In the genomic region with DNA sequence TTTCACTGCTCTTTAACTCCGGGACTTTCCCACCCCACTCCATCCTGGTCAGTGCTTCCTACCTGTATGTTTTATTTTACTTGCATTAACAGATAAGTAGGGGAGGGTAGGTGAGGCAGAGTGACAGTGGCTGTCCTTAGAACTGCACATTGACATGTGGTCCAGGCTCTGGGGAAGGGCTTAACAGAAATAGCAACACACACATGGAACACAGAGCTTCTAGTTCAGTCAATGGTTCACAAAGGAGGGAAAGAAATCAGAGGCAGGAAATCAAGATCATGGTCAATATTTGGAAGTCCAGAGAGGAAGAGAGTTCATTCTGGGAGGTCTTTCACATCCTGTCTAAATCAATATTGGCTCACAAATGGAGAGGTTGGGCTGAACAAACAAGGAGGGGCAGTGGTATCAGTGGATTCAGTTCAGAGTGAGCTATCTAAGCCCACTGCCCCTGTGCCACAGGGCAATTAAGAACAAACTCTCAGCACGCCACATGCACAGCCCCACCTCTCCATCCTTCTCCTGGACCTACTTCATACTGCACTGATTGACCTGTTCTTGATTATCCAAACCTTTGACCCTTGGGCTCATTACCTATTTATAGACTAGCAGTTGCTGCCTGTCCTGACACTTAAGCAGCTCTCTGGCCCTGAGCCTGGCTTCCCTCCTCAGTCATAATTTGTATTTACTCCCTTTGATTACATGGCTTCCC, we compare ENCODE assay signal across 1 cellular context.
TF ChIP-seq lines count a peak whose summit lies in the region.

No MANE protein-coding gene starts in this region.

TF ChIP-seq in HepG2, 621 proteins besides CTCF, POLR2A, EP300 and RAD21 (continued from another document and continues in another):
- TF ChIP-seq ZKSCAN1 (IDR thresholded peaks at IDR 0.05; ENCODE audit: low read length) (0 out of 2 replicates have a peak, but pooled peaks have one; percentile 20), HMGA1 (CRISPR knock-in tag; conservative IDR thresholded peaks at IDR 0.05) (no peak), KDM2A (CRISPR knock-in tag; IDR thresholded peaks at IDR 0.05; ENCODE audit: borderline replicate concordance, low read depth) (0 out of 2 replicates have a peak, but pooled peaks have one; percentile 40), ZNF547 (CRISPR knock-in tag; IDR thresholded peaks at IDR 0.05) (peak; percentile 15; the same call in 1 of the 2 replicates), ZNF704 (CRISPR knock-in tag; IDR thresholded peaks at IDR 0.05; ENCODE audit: borderline replicate concordance) (peak; percentile 58; the same call in 1 of the 2 replicates), SMYD3 (CRISPR knock-in tag; IDR thresholded peaks at IDR 0.05) (no peak), ZBTB21 (CRISPR knock-in tag; IDR thresholded peaks at IDR 0.05) (0 out of 2 replicates have a peak, but pooled peaks have one; percentile 55), ZNF841 (CRISPR knock-in tag; IDR thresholded peaks at IDR 0.05; ENCODE audit: borderline replicate concordance) (no peak), DPF2 (CRISPR knock-in tag; IDR thresholded peaks at IDR 0.05; ENCODE audit: borderline replicate concordance, low read depth) (peak; percentile 96), ZGPAT (CRISPR knock-in tag; IDR thresholded peaks at IDR 0.05) (peak; percentile 99), MED1 (CRISPR knock-in tag; IDR thresholded peaks at IDR 0.05) (peak; percentile 96), SP1 (IDR thresholded peaks at IDR 0.05) (no peak), SP1 (CRISPR knock-in tag; IDR thresholded peaks at IDR 0.05) (no peak), LCORL (IDR thresholded peaks at IDR 0.05) (peak; percentile 60; the same call in 1 of the 2 replicates), LCORL (CRISPR knock-in tag; IDR thresholded peaks at IDR 0.05) (peak; percentile 85; the same call in 1 of the 2 replicates), MYC (CRISPR knock-in tag; IDR thresholded peaks at IDR 0.05; ENCODE audit: borderline replicate concordance) (peak; percentile 79; the same call in 1 of the 2 replicates), ZBTB1 (CRISPR knock-in tag; IDR thresholded peaks at IDR 0.05; ENCODE audit: borderline replicate concordance) (no peak), GFI1 (CRISPR knock-in tag; IDR thresholded peaks at IDR 0.05; ENCODE audit: borderline replicate concordance) (peak; percentile 100), E2F1 (CRISPR knock-in tag; IDR thresholded peaks at IDR 0.05) (no peak), ZNF570 (CRISPR knock-in tag; IDR thresholded peaks at IDR 0.05; ENCODE audit: borderline replicate concordance) (no peak), SNAPC2 (CRISPR knock-in tag; IDR thresholded peaks at IDR 0.05) (0 out of 2 replicates have a peak, but pooled peaks have one; percentile 26), ARHGAP35 (CRISPR knock-in tag; IDR thresholded peaks at IDR 0.05; ENCODE audit: borderline replicate concordance) (no peak), ZNF367 (CRISPR knock-in tag; IDR thresholded peaks at IDR 0.05; ENCODE audit: borderline replicate concordance) (no peak), HNRNPL (IDR thresholded peaks at IDR 0.05; ENCODE audit: low read depth, low read length) (0 out of 2 replicates have a peak, but pooled peaks have one; percentile 67), HNRNPK (IDR thresholded peaks at IDR 0.05; ENCODE audit: low read depth, low read length, poor library complexity, severe bottlenecking) (no peak), HIC2 (CRISPR knock-in tag; IDR thresholded peaks at IDR 0.05; ENCODE audit: low read depth) (peak; percentile 90; the same call in 1 of the 2 replicates), ZNF883 (CRISPR knock-in tag; IDR thresholded peaks at IDR 0.05; ENCODE audit: not compliant biosample characterization) (no peak), ZNF33B (CRISPR knock-in tag; IDR thresholded peaks at IDR 0.05) (no peak), GATA4 (IDR thresholded peaks at IDR 0.05; ENCODE audit: borderline replicate concordance, low read depth) (peak; percentile 90), ZNF264 (CRISPR knock-in tag; IDR thresholded peaks at IDR 0.05) (peak; percentile 85; the same call in 1 of the 2 replicates), GATAD1 (CRISPR knock-in tag; IDR thresholded peaks at IDR 0.05) (peak; percentile 73), ZNF274 (CRISPR knock-in tag; IDR thresholded peaks at IDR 0.05) (no peak), CEBPG (CRISPR knock-in tag; IDR thresholded peaks at IDR 0.05) (peak; percentile 65), KLF13 (CRISPR knock-in tag; IDR thresholded peaks at IDR 0.05) (no peak), FOSL2 (CRISPR knock-in tag; IDR thresholded peaks at IDR 0.05) (peak; percentile 76), MEIS2 (CRISPR knock-in tag; IDR thresholded peaks at IDR 0.05) (peak; percentile 70; the same call in 1 of the 2 replicates), ZNF282 (IDR thresholded peaks at IDR 0.05; ENCODE audit: partially characterized antibody) (no peak), ZNF441 (CRISPR knock-in tag; IDR thresholded peaks at IDR 0.05; ENCODE audit: borderline replicate concordance) (peak; percentile 21; the same call in 1 of the 2 replicates), CBX2 (IDR thresholded peaks at IDR 0.05; ENCODE audit: low read depth, low read length) (no peak), CBX2 (CRISPR knock-in tag; IDR thresholded peaks at IDR 0.05; ENCODE audit: low read depth) (peak; percentile 63; the same call in 1 of the 2 replicates), NFE2L1 (CRISPR knock-in tag; IDR thresholded peaks at IDR 0.05; ENCODE audit: borderline replicate concordance) (no peak), SIX1 (CRISPR knock-in tag; IDR thresholded peaks at IDR 0.05; ENCODE audit: borderline replicate concordance) (peak; percentile 80), ZFP37 (CRISPR knock-in tag; IDR thresholded peaks at IDR 0.05; ENCODE audit: borderline replicate concordance) (no peak), SCMH1 (CRISPR knock-in tag; IDR thresholded peaks at IDR 0.05; ENCODE audit: borderline replicate concordance) (no peak)
- TF ChIP-seq, protein P1, sequence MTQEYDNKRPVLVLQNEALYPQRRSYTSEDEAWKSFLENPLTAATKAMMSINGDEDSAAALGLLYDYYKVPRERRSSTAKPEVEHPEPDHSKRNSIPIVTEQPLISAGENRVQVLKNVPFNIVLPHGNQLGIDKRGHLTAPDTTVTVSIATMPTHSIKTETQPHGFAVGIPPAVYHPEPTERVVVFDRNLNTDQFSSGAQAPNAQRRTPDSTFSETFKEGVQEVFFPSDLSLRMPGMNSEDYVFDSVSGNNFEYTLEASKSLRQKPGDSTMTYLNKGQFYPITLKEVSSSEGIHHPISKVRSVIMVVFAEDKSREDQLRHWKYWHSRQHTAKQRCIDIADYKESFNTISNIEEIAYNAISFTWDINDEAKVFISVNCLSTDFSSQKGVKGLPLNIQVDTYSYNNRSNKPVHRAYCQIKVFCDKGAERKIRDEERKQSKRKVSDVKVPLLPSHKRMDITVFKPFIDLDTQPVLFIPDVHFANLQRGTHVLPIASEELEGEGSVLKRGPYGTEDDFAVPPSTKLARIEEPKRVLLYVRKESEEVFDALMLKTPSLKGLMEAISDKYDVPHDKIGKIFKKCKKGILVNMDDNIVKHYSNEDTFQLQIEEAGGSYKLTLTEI (CRISPR knock-in tag; conservative IDR thresholded peaks at IDR 0.05): no peak
- TF ChIP-seq, protein P2, sequence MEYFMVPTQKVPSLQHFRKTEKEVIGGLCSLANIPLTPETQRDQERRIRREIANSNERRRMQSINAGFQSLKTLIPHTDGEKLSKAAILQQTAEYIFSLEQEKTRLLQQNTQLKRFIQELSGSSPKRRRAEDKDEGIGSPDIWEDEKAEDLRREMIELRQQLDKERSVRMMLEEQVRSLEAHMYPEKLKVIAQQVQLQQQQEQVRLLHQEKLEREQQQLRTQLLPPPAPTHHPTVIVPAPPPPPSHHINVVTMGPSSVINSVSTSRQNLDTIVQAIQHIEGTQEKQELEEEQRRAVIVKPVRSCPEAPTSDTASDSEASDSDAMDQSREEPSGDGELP (IDR thresholded peaks at IDR 0.05; ENCODE audit: borderline replicate concordance, low read depth): peak; percentile 58; the same call in 1 of the 2 replicates
- TF ChIP-seq, protein P3, sequence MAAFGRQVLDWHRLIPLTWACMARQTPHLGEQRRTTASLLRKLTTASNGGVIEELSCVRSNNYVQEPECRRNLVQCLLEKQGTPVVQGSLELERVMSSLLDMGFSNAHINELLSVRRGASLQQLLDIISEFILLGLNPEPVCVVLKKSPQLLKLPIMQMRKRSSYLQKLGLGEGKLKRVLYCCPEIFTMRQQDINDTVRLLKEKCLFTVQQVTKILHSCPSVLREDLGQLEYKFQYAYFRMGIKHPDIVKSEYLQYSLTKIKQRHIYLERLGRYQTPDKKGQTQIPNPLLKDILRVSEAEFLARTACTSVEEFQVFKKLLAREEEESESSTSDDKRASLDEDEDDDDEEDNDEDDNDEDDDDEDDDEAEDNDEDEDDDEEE (CRISPR knock-in tag; IDR thresholded peaks at IDR 0.05): no peak
- TF ChIP-seq, protein P4, sequence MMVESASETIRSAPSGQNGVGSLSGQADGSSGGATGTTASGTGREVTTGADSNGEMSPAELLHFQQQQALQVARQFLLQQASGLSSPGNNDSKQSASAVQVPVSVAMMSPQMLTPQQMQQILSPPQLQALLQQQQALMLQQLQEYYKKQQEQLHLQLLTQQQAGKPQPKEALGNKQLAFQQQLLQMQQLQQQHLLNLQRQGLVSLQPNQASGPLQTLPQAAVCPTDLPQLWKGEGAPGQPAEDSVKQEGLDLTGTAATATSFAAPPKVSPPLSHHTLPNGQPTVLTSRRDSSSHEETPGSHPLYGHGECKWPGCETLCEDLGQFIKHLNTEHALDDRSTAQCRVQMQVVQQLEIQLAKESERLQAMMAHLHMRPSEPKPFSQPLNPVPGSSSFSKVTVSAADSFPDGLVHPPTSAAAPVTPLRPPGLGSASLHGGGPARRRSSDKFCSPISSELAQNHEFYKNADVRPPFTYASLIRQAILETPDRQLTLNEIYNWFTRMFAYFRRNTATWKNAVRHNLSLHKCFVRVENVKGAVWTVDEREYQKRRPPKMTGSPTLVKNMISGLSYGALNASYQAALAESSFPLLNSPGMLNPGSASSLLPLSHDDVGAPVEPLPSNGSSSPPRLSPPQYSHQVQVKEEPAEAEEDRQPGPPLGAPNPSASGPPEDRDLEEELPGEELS (CRISPR knock-in tag; IDR thresholded peaks at IDR 0.05): peak; percentile 93
- TF ChIP-seq, protein P5, sequence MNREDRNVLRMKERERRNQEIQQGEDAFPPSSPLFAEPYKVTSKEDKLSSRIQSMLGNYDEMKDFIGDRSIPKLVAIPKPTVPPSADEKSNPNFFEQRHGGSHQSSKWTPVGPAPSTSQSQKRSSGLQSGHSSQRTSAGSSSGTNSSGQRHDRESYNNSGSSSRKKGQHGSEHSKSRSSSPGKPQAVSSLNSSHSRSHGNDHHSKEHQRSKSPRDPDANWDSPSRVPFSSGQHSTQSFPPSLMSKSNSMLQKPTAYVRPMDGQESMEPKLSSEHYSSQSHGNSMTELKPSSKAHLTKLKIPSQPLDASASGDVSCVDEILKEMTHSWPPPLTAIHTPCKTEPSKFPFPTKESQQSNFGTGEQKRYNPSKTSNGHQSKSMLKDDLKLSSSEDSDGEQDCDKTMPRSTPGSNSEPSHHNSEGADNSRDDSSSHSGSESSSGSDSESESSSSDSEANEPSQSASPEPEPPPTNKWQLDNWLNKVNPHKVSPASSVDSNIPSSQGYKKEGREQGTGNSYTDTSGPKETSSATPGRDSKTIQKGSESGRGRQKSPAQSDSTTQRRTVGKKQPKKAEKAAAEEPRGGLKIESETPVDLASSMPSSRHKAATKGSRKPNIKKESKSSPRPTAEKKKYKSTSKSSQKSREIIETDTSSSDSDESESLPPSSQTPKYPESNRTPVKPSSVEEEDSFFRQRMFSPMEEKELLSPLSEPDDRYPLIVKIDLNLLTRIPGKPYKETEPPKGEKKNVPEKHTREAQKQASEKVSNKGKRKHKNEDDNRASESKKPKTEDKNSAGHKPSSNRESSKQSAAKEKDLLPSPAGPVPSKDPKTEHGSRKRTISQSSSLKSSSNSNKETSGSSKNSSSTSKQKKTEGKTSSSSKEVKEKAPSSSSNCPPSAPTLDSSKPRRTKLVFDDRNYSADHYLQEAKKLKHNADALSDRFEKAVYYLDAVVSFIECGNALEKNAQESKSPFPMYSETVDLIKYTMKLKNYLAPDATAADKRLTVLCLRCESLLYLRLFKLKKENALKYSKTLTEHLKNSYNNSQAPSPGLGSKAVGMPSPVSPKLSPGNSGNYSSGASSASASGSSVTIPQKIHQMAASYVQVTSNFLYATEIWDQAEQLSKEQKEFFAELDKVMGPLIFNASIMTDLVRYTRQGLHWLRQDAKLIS (CRISPR knock-in tag; IDR thresholded peaks at IDR 0.05): no peak
